27 cellular contexts compared by ENCODE assay signal in the genomic region with DNA sequence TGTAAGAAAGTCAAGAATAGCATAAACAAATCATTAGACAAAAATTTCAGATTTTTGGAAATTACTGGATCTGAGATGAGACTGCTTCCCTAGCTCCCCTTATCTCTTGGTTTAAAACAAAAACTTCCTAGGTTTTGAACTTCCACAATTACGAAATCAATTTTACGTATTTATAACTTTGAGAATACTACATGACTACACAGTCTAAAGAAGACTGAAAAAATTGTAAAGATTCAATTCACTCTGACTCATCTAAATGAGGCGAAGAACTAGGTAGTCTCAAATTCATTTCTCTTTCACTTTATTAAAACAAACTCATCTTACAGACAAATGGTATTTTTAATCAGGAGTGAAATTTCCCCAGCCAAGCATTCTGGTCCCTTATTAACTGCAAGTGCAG. TPM values are rescaled to one million over a fixed set of nuclear protein-coding genes. Genes with fewer than 3 reads are reported as not detected.
DNase-seq lines count a peak whose midpoint lies in the region; ATAC-seq and TF ChIP-seq lines count a peak whose summit lies in the region.
"Had no signal": no experiment of that assay in that cellular context is flagged by ENCODE, and none has a peak within 500 bp of the region (broad histone marks: within the 10 kb centered on the region; RNA-seq: fewer than 3 reads in every experiment).

No MANE protein-coding gene starts in this region.

- H3K79me2 ChIP-seq in neural progenitor cell (ENCODE audit: low read depth): no peaks in the 10 kb centered on the region

- H3K9ac ChIP-seq in adipocyte (ENCODE audit: low read length): no peak overlapping the region
- no peak overlapping the region for H3K9ac ChIP-seq in neural progenitor cell
- H3K9ac ChIP-seq: BLaER1 treated with 17β-estradiol and CSF1 and Interleukin-3, amounts not matched to agents 10 nM and 100 nM had no signal

- H4K20me1 ChIP-seq in neural progenitor cell (ENCODE audit: low read depth): no peaks in the 10 kb centered on the region
- H4K20me1 ChIP-seq: BLaER1 treated with 17β-estradiol and CSF1 and Interleukin-3, amounts not matched to agents 10 nM and 100 nM had no signal

- no peak for TF ChIP-seq POLR2A in lower leg skin (IDR thresholded peaks at IDR 0.05)

- H3K4me3 ChIP-seq in adipocyte (ENCODE audit: low read length) (no peak overlapping the region), epithelial cell of esophagus (ENCODE audit: low read length) (no peak overlapping the region), neural progenitor cell (no peak overlapping the region), lower leg skin (ENCODE audit: low read depth, poor library complexity, severe bottlenecking) (no peak overlapping the region)
- H3K4me3 ChIP-seq: BLaER1 treated with 17β-estradiol and CSF1 and Interleukin-3, amounts not matched to agents 10 nM and 100 nM; PC-9; SK-N-MC had no signal

- no peak overlapping the region for H3K27ac Mint-ChIP-seq in HFFc6
- H3K27ac Mint-ChIP-seq in neural progenitor cell: no peak overlapping the region
- H3K27ac Mint-ChIP-seq: CD4-positive, alpha-beta memory T cell had no signal

- H3K4me3 Mint-ChIP-seq in HFFc6 (0 out of 2 replicates have a peak overlapping the region, but pooled peaks have one; percentile 7), neural progenitor cell (no peak overlapping the region)
- H3K4me3 Mint-ChIP-seq: CD4-positive, alpha-beta memory T cell had no signal

- peaks cover 4% of the 10 kb centered on the region for H3K27me3 Mint-ChIP-seq in HFFc6 (ENCODE audit: insufficient read depth)
- H3K27me3 Mint-ChIP-seq in neural progenitor cell (ENCODE audit: insufficient read depth, low read depth): no peaks in the 10 kb centered on the region

- H3F3A ChIP-seq in neural progenitor cell (ENCODE audit: low read depth): no peaks in the 10 kb centered on the region

- no peaks in the 10 kb centered on the region for H3K27me3 ChIP-seq in adipocyte (replicated peaks; ENCODE audit: control insufficient read depth, insufficient read depth, low read length)
- no peaks in the 10 kb centered on the region for H3K27me3 ChIP-seq in neural progenitor cell
- H3K27me3 ChIP-seq: BLaER1 treated with 17β-estradiol and CSF1 and Interleukin-3, amounts not matched to agents 10 nM and 100 nM had no signal

- H3K9me3 ChIP-seq in adipocyte (ENCODE audit: control insufficient read depth, low read length): no peaks in the 10 kb centered on the region
- H3K9me3 ChIP-seq in neural progenitor cell (ENCODE audit: low read depth): no peaks in the 10 kb centered on the region
- H3K9me3 ChIP-seq: BLaER1 treated with 17β-estradiol and CSF1 and Interleukin-3, amounts not matched to agents 10 nM and 100 nM; Caco-2 had no signal

- ATAC-seq in GM19395 (IDR thresholded peaks at IDR 0.05; ENCODE audit: unreplicated experiment): no peak

- intact Hi-C loops in lower leg skin (cut with DNase I; ENCODE audit: low total_unique reads): no loop called here

- no peak overlapping the region for H2AFZ ChIP-seq in neural progenitor cell (replicated peaks)
- H2AFZ ChIP-seq: PC-9 had no signal

- TF ChIP-seq CTCF in HFFc6 (IDR thresholded peaks at IDR 0.05) (no peak), epithelial cell of esophagus (IDR thresholded peaks at IDR 0.05; ENCODE audit: insufficient read depth, low read depth, low read length, missing control alignments) (no peak), neural progenitor cell (IDR thresholded peaks at IDR 0.05) (no peak), lower leg skin (IDR thresholded peaks at IDR 0.05) (no peak)

- 92 to 94% methylated on average over 3 of the region's 3 CpGs for WGBS in lower leg skin, 2 donors

- DNase-seq in HFFc6 (no peak), adipocyte (ENCODE audit: low read depth) (peak; percentile 27), epithelial cell of esophagus (ENCODE audit: low read depth) (peak; percentile 14), neural progenitor cell (ENCODE audit: low spot score) (no peak), lower leg skin (ENCODE audit: low spot score in 2 of 2) (no peak)
- no peak for DNase-seq in activated T-cell treated with anti-CD3 and anti-CD28 coated beads, Interleukin-2, amount 50 U/mL, for 48 hours
- DNase-seq: ACHN; Caco-2; CD4-positive, alpha-beta memory T cell; DMS 273 treated with DMSO at 0.1 percent for 48 hours; DMS79 treated with DMSO at 0.1 percent for 48 hours; MM.1S; NCI-H1048; NCI-H1436; NCI-H187 treated with DMSO at 0.1 percent for 48 hours; NCI-H2107; NCI-H2227 treated with DMSO at 0.1 percent for 48 hours; NCI-H510A treated with DMSO at 0.1 percent for 48 hours; NCI-H748 treated with DMSO at 0.1 percent for 48 hours; PC-9; RPMI8226; SHP77 treated with DMSO at 0.1 percent for 48 hours had no signal

- H3K4me1 ChIP-seq in adipocyte (ENCODE audit: control insufficient read depth, insufficient read depth, low read length): peaks cover 4% of the 10 kb centered on the region
- no peaks in the 10 kb centered on the region for H3K4me1 ChIP-seq in neural progenitor cell
- H3K4me1 ChIP-seq: Caco-2 had no signal

- H3K9me3 Mint-ChIP-seq in HFFc6 (no peaks in the 10 kb centered on the region), neural progenitor cell (no peaks in the 10 kb centered on the region)
- H3K9me3 Mint-ChIP-seq: CD4-positive, alpha-beta memory T cell had no signal

- no peak overlapping the region for H3K27ac ChIP-seq in neural progenitor cell
- H3K27ac ChIP-seq: BLaER1 treated with 17β-estradiol and CSF1 and Interleukin-3, amounts not matched to agents 10 nM and 100 nM; PC-9; SK-N-MC had no signal

- H3K36me3 Mint-ChIP-seq in HFFc6 (ENCODE audit: low read depth) (no peaks in the 10 kb centered on the region), neural progenitor cell (no peaks in the 10 kb centered on the region)
- H3K36me3 Mint-ChIP-seq: CD4-positive, alpha-beta memory T cell had no signal

- H3K36me3 ChIP-seq in adipocyte (ENCODE audit: control insufficient read depth, insufficient read depth, low read length, severe bottlenecking): no peaks in the 10 kb centered on the region
- no peaks in the 10 kb centered on the region for H3K36me3 ChIP-seq in neural progenitor cell
- H3K36me3 ChIP-seq: BLaER1 treated with 17β-estradiol and CSF1 and Interleukin-3, amounts not matched to agents 10 nM and 100 nM had no signal

- no peak overlapping the region for H3K4me2 ChIP-seq in neural progenitor cell
- H3K4me2 ChIP-seq: BLaER1 treated with 17β-estradiol and CSF1 and Interleukin-3, amounts not matched to agents 10 nM and 100 nM; PC-9 had no signal

- H3K4me1 Mint-ChIP-seq in HFFc6 (ENCODE audit: low read depth) (peaks cover 14% of the 10 kb centered on the region), neural progenitor cell (no peaks in the 10 kb centered on the region)
- H3K4me1 Mint-ChIP-seq: CD4-positive, alpha-beta memory T cell had no signal

RNA-seq across cellular contexts. Expression of a gene that starts 10.3 kb away (rescaled TPM):
- not detected for total RNA-seq in HFFc6 (2021; fragmentation: NEBNext Ultra II Directional; extraction: Animal tissue kit (Norgen Biotek cat#: 25700))
- total RNA-seq in neural progenitor cell (ENCODE audit: low replicate concordance) (not detected in 2 replicates), lower leg skin (not detected)
- total RNA-seq: Caco-2; CD4-positive, alpha-beta memory T cell; G401; LHCN-M2; PC-9 had no signal

Comparison
In these comparisons a context has a peak if more than half of its experiments do, and no peak if none do; other contexts are left out.
1. DNase-seq: peak in adipocyte (single experiment) and epithelial cell of esophagus (single experiment); none in HFFc6 (single experiment), neural progenitor cell (single experiment), activated T-cell treated with anti-CD3 and anti-CD28 coated beads, Interleukin-2, amount 50 U/mL, for 48 hours (0 of 2) and lower leg skin (0 of 2).